Comparison of ENCODE assay signal across 10 cellular contexts in the genomic region with DNA sequence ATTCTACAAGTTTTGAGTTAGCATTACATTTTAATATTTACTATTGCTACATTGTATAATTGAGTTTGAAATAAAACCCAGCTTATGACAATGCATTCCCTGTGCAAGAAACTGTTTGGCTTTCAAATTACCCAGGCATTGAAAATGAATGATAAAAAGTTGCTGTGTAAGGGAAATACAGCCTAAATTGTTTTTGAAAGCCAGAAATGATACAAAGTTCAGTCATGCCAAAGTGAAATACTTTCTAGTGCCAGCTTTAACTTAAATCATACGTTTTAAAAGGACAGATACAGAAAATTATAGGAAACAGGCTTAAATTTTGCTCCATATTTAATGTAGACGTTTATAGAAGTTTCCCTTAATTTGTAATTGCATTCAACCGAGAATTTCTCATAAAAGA. TPM values are rescaled to one million over a fixed set of nuclear protein-coding genes. Genes with fewer than 3 reads are reported as not detected.
DNase-seq lines count a peak whose midpoint lies in the region; ATAC-seq and TF ChIP-seq lines count a peak whose summit lies in the region.
"Had no signal": no experiment of that assay in that cellular context is flagged by ENCODE, and none has a peak within 500 bp of the region (broad histone marks: within the 10 kb centered on the region; RNA-seq: fewer than 3 reads in every experiment).

No MANE protein-coding gene starts in this region.

- no peak for TF ChIP-seq CTCF in foreskin keratinocyte (conservative IDR thresholded peaks at IDR 0.05)
- TF ChIP-seq CTCF in testis (IDR thresholded peaks at IDR 0.05) = no peak

- POLR2A ChIA-PET in activated CD8-positive, alpha-beta T cell treated with anti-CD3 and anti-CD28 coated beads, Interleukin-2, amount 10 ng/mL, durations not matched to agents 7 days and 5 days (lab: Charles Lee) = interaction anchor here (0.8 to 5.5 kb wide), 6 partner anchors 9 to 145 kb away, joined by 3 to 66 read pairs (median 3); a partner anchor contains a TSS

- DNase-seq in activated naive CD4-positive, alpha-beta T cell treated with anti-CD3 and anti-CD28 coated beads, Interleukin-2, amount 10 ng/mL, durations not matched to agents 7 days and 5 days = no peak
- DNase-seq in activated naive CD4-positive, alpha-beta T cell (lab: John Stamatoyannopoulos, UW) = no peak
- DNase-seq in activated CD8-positive, alpha-beta T cell treated with anti-CD3 and anti-CD28 coated beads, Interleukin-2, amount 10 ng/mL, durations not matched to agents 7 days and 5 days = no peak
- DNase-seq in foreskin keratinocyte = no peak
- DNase-seq in testis = no peak
- DNase-seq in effector CD4-positive, alpha-beta T cell = no peak
- no peak for DNase-seq in globus pallidus (ENCODE audit: low spot score)
- DNase-seq: anterior cingulate cortex, NCI-H510A had no signal

- no peaks in the 10 kb centered on the region for H3K27me3 Mint-ChIP-seq in activated naive CD4-positive, alpha-beta T cell treated with anti-CD3 and anti-CD28 coated beads, Interleukin-2, amount 10 ng/mL, durations not matched to agents 7 days and 5 days
- no peaks in the 10 kb centered on the region for H3K27me3 Mint-ChIP-seq in activated CD8-positive, alpha-beta T cell treated with anti-CD3 and anti-CD28 coated beads, Interleukin-2, amount 10 ng/mL, durations not matched to agents 7 days and 5 days (ENCODE audit: low read depth)

- H3K4me1 Mint-ChIP-seq in activated naive CD4-positive, alpha-beta T cell treated with anti-CD3 and anti-CD28 coated beads, Interleukin-2, amount 10 ng/mL, durations not matched to agents 7 days and 5 days = peaks cover 57% of the 10 kb centered on the region
- peaks cover 52% of the 10 kb centered on the region for H3K4me1 Mint-ChIP-seq in activated CD8-positive, alpha-beta T cell treated with anti-CD3 and anti-CD28 coated beads, Interleukin-2, amount 10 ng/mL, durations not matched to agents 7 days and 5 days (ENCODE audit: low read depth)

- H3K27me3 ChIP-seq in foreskin keratinocyte (no peaks in the 10 kb centered on the region), testis (no peaks in the 10 kb centered on the region)

- H3K27ac ChIP-seq in foreskin keratinocyte (peak overlapping the region; percentile 24), testis (peak overlapping the region; percentile 31 to 42)

- H3K36me3 ChIP-seq in testis (ENCODE audit: low read depth, missing control alignments) = no peaks in the 10 kb centered on the region

- peak overlapping the region in 1 of 2 donors; percentile 8 for H3K4me3 ChIP-seq in testis

- TF ChIP-seq POLR2A in testis (IDR thresholded peaks at IDR 0.05) = no peak

- H3K4me3 Mint-ChIP-seq in activated naive CD4-positive, alpha-beta T cell treated with anti-CD3 and anti-CD28 coated beads, Interleukin-2, amount 10 ng/mL, durations not matched to agents 7 days and 5 days = peak overlapping the region; percentile 99
- H3K4me3 Mint-ChIP-seq in activated CD8-positive, alpha-beta T cell treated with anti-CD3 and anti-CD28 coated beads, Interleukin-2, amount 10 ng/mL, durations not matched to agents 7 days and 5 days = peak overlapping the region; percentile 93

- H3K4me1 ChIP-seq in foreskin keratinocyte = peaks cover 27% of the 10 kb centered on the region
- peaks cover 25% of the 10 kb centered on the region for H3K4me1 ChIP-seq in testis

- intact Hi-C loops in testis (cut with DNase I; ENCODE audit: low total_unique reads) = no loop called here

- CTCF ChIA-PET in activated naive CD4-positive, alpha-beta T cell treated with anti-CD3 and anti-CD28 coated beads, Interleukin-2, amount 10 ng/mL, durations not matched to agents 7 days and 5 days (lab: Charles Lee) = interaction anchor here (0.9 to 2.0 kb wide), 2 partner anchors 10 to 206 kb away, joined by 4 to 18 read pairs; no protein-coding TSS in a partner anchor
- CTCF ChIA-PET in activated CD8-positive, alpha-beta T cell treated with anti-CD3 and anti-CD28 coated beads, Interleukin-2, amount 10 ng/mL, durations not matched to agents 7 days and 5 days (lab: Charles Lee) = interaction anchor here (1.0 to 6.7 kb wide), 5 partner anchors 10 to 229 kb away, joined by 3 to 118 read pairs (median 5); a partner anchor contains a TSS

- H3K9me3 ChIP-seq in testis = no peaks in the 10 kb centered on the region

- 34 to 46% methylated on average over 3 of the region's 3 CpGs for WGBS in testis, 2 donors

- no peaks in the 10 kb centered on the region for H3K9me3 Mint-ChIP-seq in activated naive CD4-positive, alpha-beta T cell treated with anti-CD3 and anti-CD28 coated beads, Interleukin-2, amount 10 ng/mL, durations not matched to agents 7 days and 5 days
- no peaks in the 10 kb centered on the region for H3K9me3 Mint-ChIP-seq in activated CD8-positive, alpha-beta T cell treated with anti-CD3 and anti-CD28 coated beads, Interleukin-2, amount 10 ng/mL, durations not matched to agents 7 days and 5 days (ENCODE audit: insufficient read depth)

- ATAC-seq in activated CD8-positive, alpha-beta T cell treated with anti-CD3 and anti-CD28 coated beads, Interleukin-2, amount 10 ng/mL, durations not matched to agents 7 days and 5 days = no peak
- no peak for ATAC-seq in foreskin keratinocyte
- no peak for ATAC-seq in HG03045 (IDR thresholded peaks at IDR 0.05; ENCODE audit: unreplicated experiment)

- peaks cover 52% of the 10 kb centered on the region for H3K36me3 Mint-ChIP-seq in activated naive CD4-positive, alpha-beta T cell treated with anti-CD3 and anti-CD28 coated beads, Interleukin-2, amount 10 ng/mL, durations not matched to agents 7 days and 5 days
- peaks cover 67% of the 10 kb centered on the region for H3K36me3 Mint-ChIP-seq in activated CD8-positive, alpha-beta T cell treated with anti-CD3 and anti-CD28 coated beads, Interleukin-2, amount 10 ng/mL, durations not matched to agents 7 days and 5 days (ENCODE audit: low read depth)

- H3K27ac Mint-ChIP-seq in activated naive CD4-positive, alpha-beta T cell treated with anti-CD3 and anti-CD28 coated beads, Interleukin-2, amount 10 ng/mL, durations not matched to agents 7 days and 5 days = peak overlapping the region; percentile 80
- peak overlapping the region; percentile 69 for H3K27ac Mint-ChIP-seq in activated CD8-positive, alpha-beta T cell treated with anti-CD3 and anti-CD28 coated beads, Interleukin-2, amount 10 ng/mL, durations not matched to agents 7 days and 5 days

RNA-seq across cellular contexts. Expression of a gene that starts 2.8 kb away (rescaled TPM):
- 10 to 100 TPM; 55.1 to 57.4 TPM for total RNA-seq in activated CD8-positive, alpha-beta T cell treated with anti-CD3 and anti-CD28 coated beads, Interleukin-2, amount 10 ng/mL, durations not matched to agents 7 days and 5 days
- 40.0 and 42.3 TPM in 2 replicates for total RNA-seq in foreskin keratinocyte
- 21.3 and 23.7 TPM in 2 replicates for polyA plus RNA-seq in foreskin keratinocyte
- total RNA-seq in testis = 10 to 100 TPM; 88.8 to 89.1 TPM
- polyA plus RNA-seq in testis (ENCODE audit: insufficient read depth, low read depth, low replicate concordance) = 58.3 TPM

RNA-seq across cellular contexts. Expression of a gene that starts 3.0 kb away (rescaled TPM):
- 100 to 1,000 TPM; 229 to 241 TPM for total RNA-seq in activated CD8-positive, alpha-beta T cell treated with anti-CD3 and anti-CD28 coated beads, Interleukin-2, amount 10 ng/mL, durations not matched to agents 7 days and 5 days
- 328 and 359 TPM in 2 replicates for total RNA-seq in foreskin keratinocyte
- 478 and 511 TPM in 2 replicates for polyA plus RNA-seq in foreskin keratinocyte
- total RNA-seq in testis = 100 to 1,000 TPM; 102 to 114 TPM
- polyA plus RNA-seq in testis (ENCODE audit: insufficient read depth, low read depth, low replicate concordance) = 193 TPM

RNA-seq across cellular contexts. Expression of a gene that starts 11.7 kb away (rescaled TPM):
- 10 to 100 TPM in 1 of 2 experiments, 1 to 10 TPM in 1; 9.3 to 10.2 TPM for total RNA-seq in activated CD8-positive, alpha-beta T cell treated with anti-CD3 and anti-CD28 coated beads, Interleukin-2, amount 10 ng/mL, durations not matched to agents 7 days and 5 days
- total RNA-seq in foreskin keratinocyte (9.9 and 10.3 TPM in 2 replicates), testis (10 to 100 TPM; 15.3 to 18.2 TPM)
- polyA plus RNA-seq in foreskin keratinocyte (4.9 and 6.3 TPM in 2 replicates), testis (ENCODE audit: insufficient read depth, low read depth, low replicate concordance) (12.7 TPM)

RNA-seq across cellular contexts. Expression of a gene that starts 24.6 kb away (rescaled TPM):
- 10 to 100 TPM; 63.1 to 65.0 TPM for total RNA-seq in activated CD8-positive, alpha-beta T cell treated with anti-CD3 and anti-CD28 coated beads, Interleukin-2, amount 10 ng/mL, durations not matched to agents 7 days and 5 days
- total RNA-seq in foreskin keratinocyte = 27.5 and 30.7 TPM in 2 replicates
- 30.1 and 31.4 TPM in 2 replicates for polyA plus RNA-seq in foreskin keratinocyte
- 10 to 100 TPM; 23.8 to 35.8 TPM for total RNA-seq in testis
- 85.7 TPM for polyA plus RNA-seq in testis (ENCODE audit: insufficient read depth, low read depth, low replicate concordance)

RNA-seq across cellular contexts. Expression of a gene that starts 37.2 kb away (rescaled TPM):
- 1,000 to 10,000 TPM; 1,224 to 1,602 TPM for total RNA-seq in activated CD8-positive, alpha-beta T cell treated with anti-CD3 and anti-CD28 coated beads, Interleukin-2, amount 10 ng/mL, durations not matched to agents 7 days and 5 days
- 2,385 and 2,618 TPM in 2 replicates for total RNA-seq in foreskin keratinocyte
- polyA plus RNA-seq in foreskin keratinocyte = 4,380 and 4,703 TPM in 2 replicates
- total RNA-seq in testis = 1,000 to 10,000 TPM; 2,556 to 3,974 TPM
- 1,765 TPM for polyA plus RNA-seq in testis (ENCODE audit: insufficient read depth, low read depth, low replicate concordance)
